10 cellular contexts compared by ENCODE assay signal in genomic region chr13:27791146-27791900, GRCh38. TPM values are rescaled to one million over a fixed set of nuclear protein-coding genes. Genes with fewer than 3 reads are reported as not detected.
DNase-seq lines count a peak whose midpoint lies in the region; ATAC-seq and TF ChIP-seq lines count a peak whose summit lies in the region.
"Had no signal": no experiment of that assay in that cellular context is flagged by ENCODE, and none has a peak within 500 bp of the region (broad histone marks: within the 10 kb centered on the region; RNA-seq: fewer than 3 reads in every experiment).

No MANE protein-coding gene starts in this region.

- peaks cover 29% of the 10 kb centered on the region for H4K20me1 ChIP-seq in GM23338 (replicated peaks; ENCODE audit: insufficient read depth)

- peaks cover 5% of the 10 kb centered on the region for H3K9me3 ChIP-seq in adipocyte (ENCODE audit: control insufficient read depth, low read length)
- H3K9me3 ChIP-seq in left lung: no peaks in the 10 kb centered on the region

- no peak overlapping the region for H3K9ac ChIP-seq in adipocyte (ENCODE audit: low read length)

- POLR2A ChIA-PET in naive thymus-derived CD8-positive, alpha-beta T cell (lab: Charles Lee): no interaction called here

- TF ChIP-seq CTCF in AG10803 (conservative IDR thresholded peaks at IDR 0.05; ENCODE audit: low read length) (no peak), GM23338 (conservative IDR thresholded peaks at IDR 0.05; ENCODE audit: low read depth in 2 of 2) (no peak), left lung (IDR thresholded peaks at IDR 0.05) (no peak)

- peaks cover 94% of the 10 kb centered on the region for H3K27me3 Mint-ChIP-seq in GM23338 (ENCODE audit: insufficient read depth, low read depth, poor library complexity)
- peaks cover 48 to 95% (median 68%) of the 10 kb centered on the region in 5 donors for H3K27me3 Mint-ChIP-seq in naive thymus-derived CD8-positive, alpha-beta T cell

- peaks cover 22% of the 10 kb centered on the region for H3F3A ChIP-seq in GM23338 (replicated peaks; ENCODE audit: low read depth)

- intact Hi-C loops in left lung (cut with DNase I): no loop called here

- no peaks in the 10 kb centered on the region for H3K79me2 ChIP-seq in GM23338 (replicated peaks; ENCODE audit: insufficient read depth)

- H3K36me3 Mint-ChIP-seq in GM23338 (ENCODE audit: low read depth): peaks cover 3% of the 10 kb centered on the region; the same call in 1 of the 3 replicates
- H3K36me3 Mint-ChIP-seq in naive thymus-derived CD8-positive, alpha-beta T cell: peaks cover 0 to 22% (median 4%) of the 10 kb centered on the region in 3 donors

- H3K4me2 ChIP-seq in GM23338: peak overlapping the region; percentile 78

- no peak overlapping the region for H3K27ac ChIP-seq in GM23338 (ENCODE audit: low read depth)
- H3K27ac ChIP-seq in left lung: no peak overlapping the region

- H3K4me3 ChIP-seq in AG10803 (ENCODE audit: low read length) (peak overlapping the region; percentile 24), GM23338 (peak overlapping the region; percentile 47), adipocyte (ENCODE audit: low read length) (peak overlapping the region; percentile 31), left lung (peak overlapping the region in 1 of 2 donors; percentile 5)
- H3K4me3 ChIP-seq: lung had no signal

- no peaks in the 10 kb centered on the region for H3K9me2 ChIP-seq in GM23338 (ENCODE audit: insufficient read depth)

- H3K4me3 Mint-ChIP-seq in GM23338: peak overlapping the region; percentile 60
- peak overlapping the region; percentile 83 to 93 (median 88) for H3K4me3 Mint-ChIP-seq in naive thymus-derived CD8-positive, alpha-beta T cell

- H3K27me3 ChIP-seq in GM23338 (ENCODE audit: insufficient read depth) (peaks cover 100% of the 10 kb centered on the region), adipocyte (replicated peaks; ENCODE audit: control insufficient read depth, insufficient read depth, low read length) (peaks cover 77% of the 10 kb centered on the region), left lung (peaks cover 86 to 99% of the 10 kb centered on the region in 2 donors)

- no peaks in the 10 kb centered on the region for H3K36me3 ChIP-seq in GM23338 (ENCODE audit: insufficient read depth)
- no peaks in the 10 kb centered on the region for H3K36me3 ChIP-seq in adipocyte (ENCODE audit: control insufficient read depth, insufficient read depth, low read length, severe bottlenecking)
- H3K36me3 ChIP-seq in left lung: no peaks in the 10 kb centered on the region

- H3K4me1 Mint-ChIP-seq in GM23338: peaks cover 53% of the 10 kb centered on the region
- peaks cover 34 to 51% (median 43%) of the 10 kb centered on the region in 4 donors for H3K4me1 Mint-ChIP-seq in naive thymus-derived CD8-positive, alpha-beta T cell

- H2AFZ ChIP-seq in GM23338: no peak overlapping the region

- H3K27ac Mint-ChIP-seq in GM23338: no peak overlapping the region
- no peak overlapping the region for H3K27ac Mint-ChIP-seq in naive thymus-derived CD8-positive, alpha-beta T cell

- peaks cover 52% of the 10 kb centered on the region for H3K4me1 ChIP-seq in GM23338 (ENCODE audit: insufficient read depth)
- peaks cover 4% of the 10 kb centered on the region for H3K4me1 ChIP-seq in adipocyte (ENCODE audit: control insufficient read depth, insufficient read depth, low read length)
- H3K4me1 ChIP-seq in left lung: peaks cover 0 to 34% of the 10 kb centered on the region in 2 donors

- DNase-seq in AG10803 (ENCODE audit: low read depth): no peak
- peak; percentile 31 for DNase-seq in GM23338 (ENCODE audit: low spot score)
- no peak for DNase-seq in adipocyte (ENCODE audit: low read depth)
- DNase-seq in naive thymus-derived CD8-positive, alpha-beta T cell: no peak
- DNase-seq in GM03348 (ENCODE audit: low spot score): no peak
- no peak for DNase-seq in HT-29 (ENCODE audit: low spot score)
- DNase-seq in left lung: no peak
- DNase-seq in mucosa of gallbladder (ENCODE audit: low spot score): no peak
- DNase-seq: RPMI8226 had no signal

- ATAC-seq in GM23338: no peak
- ATAC-seq in naive thymus-derived CD8-positive, alpha-beta T cell: no peak
- ATAC-seq in left lung: no peak

- no peaks in the 10 kb centered on the region; the same call in none of the 3 replicates for H3K9me3 Mint-ChIP-seq in GM23338
- H3K9me3 Mint-ChIP-seq in naive thymus-derived CD8-positive, alpha-beta T cell: peaks cover 0 to 14% (median 0%) of the 10 kb centered on the region in 9 donors

TF ChIP-seq in GM23338, 12 proteins besides CTCF, POLR2A, EP300 and RAD21:
- peak; percentile 87 for TF ChIP-seq EZH2phosphoT487 (IDR thresholded peaks at IDR 0.05; ENCODE audit: unreplicated experiment)
- TF ChIP-seq ZNF462 (CRISPR knock-in tag; IDR thresholded peaks at IDR 0.05): no peak
- no peak for TF ChIP-seq JUNB (IDR thresholded peaks at IDR 0.05; ENCODE audit: unreplicated experiment)
- peak; percentile 93 for TF ChIP-seq EZH2 (IDR thresholded peaks at IDR 0.05; ENCODE audit: low read depth, unreplicated experiment)

RNA-seq across cellular contexts. Expression of gene GSX1, which starts 1.0 kb away (rescaled TPM):
- total RNA-seq in GM23338 (2014; rRNA removed; shearing (Covaris generic)): not detected in 2 replicates
- not detected in 2 replicates for polyA plus RNA-seq in GM23338 (2016; fragmentation: Nextera tagmentation; extraction: Ambion mirVana)
- not detected for total RNA-seq in naive thymus-derived CD8-positive, alpha-beta T cell
- polyA plus RNA-seq in naive thymus-derived CD8-positive, alpha-beta T cell: not detected
- total RNA-seq in HT-29 (2014; rRNA removed; shearing (Covaris generic)): not detected in 2 replicates
- not detected for total RNA-seq in left lung
- not detected for total RNA-seq in mucosa of gallbladder
- total RNA-seq: lung had no signal
- polyA plus RNA-seq: lung had no signal
